Comparison of ENCODE assay signal across 4 cellular contexts in the genomic region with DNA sequence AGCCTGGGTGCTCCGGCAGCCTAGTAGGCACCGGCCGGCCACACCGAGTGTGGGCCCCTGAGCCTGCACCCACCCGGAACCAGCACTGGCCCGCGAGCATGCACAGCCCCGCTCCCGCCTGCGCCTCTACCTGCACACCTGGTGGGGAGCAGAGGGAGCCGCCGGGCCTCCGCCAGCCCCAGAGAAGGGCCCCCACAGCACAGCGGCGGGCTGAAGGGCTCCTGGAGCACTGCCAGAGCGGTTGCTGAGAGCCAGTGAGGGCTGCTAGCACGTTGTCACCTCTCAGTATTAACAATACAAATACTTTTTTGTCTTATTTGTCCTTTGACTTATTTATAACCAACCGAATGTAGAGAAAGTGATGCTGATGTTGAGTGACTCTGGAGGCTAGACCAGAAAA.
A peak's percentile ranks its signal among the peaks of the same experiment; 100 is the strongest.
DNase-seq lines count a peak whose midpoint lies in the region; ATAC-seq and TF ChIP-seq lines count a peak whose summit lies in the region.
"Not testable (repeated sequence)": the region's sequence is repeated elsewhere in the genome, so short reads cannot be mapped to it uniquely, and the experiment has no call there.

No MANE protein-coding gene starts in this region.

- not testable (repeated sequence) for TF ChIP-seq CTCF in coronary artery (IDR thresholded peaks at IDR 0.05)

- intact Hi-C loops in posterior vena cava (cut with DNase I) = not testable (repeated sequence)

- not testable (repeated sequence) for H3K36me3 Mint-ChIP-seq in stimulated activated memory B cell treated with anti-CD40 and anti-IgM and Interleukin-4, amounts not matched to agents 10 μg/mL and 1 μg/mL and 100 μg/mL, for 72 hours

- H3K9me3 Mint-ChIP-seq in stimulated activated memory B cell treated with anti-CD40 and anti-IgM and Interleukin-4, amounts not matched to agents 10 μg/mL and 1 μg/mL and 100 μg/mL, for 72 hours = not testable (repeated sequence)

- H3K4me3 ChIP-seq in coronary artery = not testable (repeated sequence)

- H3K27me3 Mint-ChIP-seq in stimulated activated memory B cell treated with anti-CD40 and anti-IgM and Interleukin-4, amounts not matched to agents 10 μg/mL and 1 μg/mL and 100 μg/mL, for 72 hours = not testable (repeated sequence)

- H3K27ac Mint-ChIP-seq in stimulated activated memory B cell treated with anti-CD40 and anti-IgM and Interleukin-4, amounts not matched to agents 10 μg/mL and 1 μg/mL and 100 μg/mL, for 72 hours = not testable (repeated sequence)

- DNase-seq in coronary artery (ENCODE audit: low spot score) (peak; percentile 26), islet precursor cell (peak; percentile 10), posterior vena cava (ENCODE audit: low spot score) (peak; percentile 31)

- peak; percentile 27 for ATAC-seq in stimulated activated memory B cell treated with anti-CD40 and anti-IgM and Interleukin-4, amounts not matched to agents 10 μg/mL and 1 μg/mL and 100 μg/mL, for 72 hours

- H3K4me1 Mint-ChIP-seq in stimulated activated memory B cell treated with anti-CD40 and anti-IgM and Interleukin-4, amounts not matched to agents 10 μg/mL and 1 μg/mL and 100 μg/mL, for 72 hours = not testable (repeated sequence)

- not testable (repeated sequence) for H3K27ac ChIP-seq in coronary artery

- not testable (repeated sequence) for H3K4me3 Mint-ChIP-seq in stimulated activated memory B cell treated with anti-CD40 and anti-IgM and Interleukin-4, amounts not matched to agents 10 μg/mL and 1 μg/mL and 100 μg/mL, for 72 hours
